In the genomic region with DNA sequence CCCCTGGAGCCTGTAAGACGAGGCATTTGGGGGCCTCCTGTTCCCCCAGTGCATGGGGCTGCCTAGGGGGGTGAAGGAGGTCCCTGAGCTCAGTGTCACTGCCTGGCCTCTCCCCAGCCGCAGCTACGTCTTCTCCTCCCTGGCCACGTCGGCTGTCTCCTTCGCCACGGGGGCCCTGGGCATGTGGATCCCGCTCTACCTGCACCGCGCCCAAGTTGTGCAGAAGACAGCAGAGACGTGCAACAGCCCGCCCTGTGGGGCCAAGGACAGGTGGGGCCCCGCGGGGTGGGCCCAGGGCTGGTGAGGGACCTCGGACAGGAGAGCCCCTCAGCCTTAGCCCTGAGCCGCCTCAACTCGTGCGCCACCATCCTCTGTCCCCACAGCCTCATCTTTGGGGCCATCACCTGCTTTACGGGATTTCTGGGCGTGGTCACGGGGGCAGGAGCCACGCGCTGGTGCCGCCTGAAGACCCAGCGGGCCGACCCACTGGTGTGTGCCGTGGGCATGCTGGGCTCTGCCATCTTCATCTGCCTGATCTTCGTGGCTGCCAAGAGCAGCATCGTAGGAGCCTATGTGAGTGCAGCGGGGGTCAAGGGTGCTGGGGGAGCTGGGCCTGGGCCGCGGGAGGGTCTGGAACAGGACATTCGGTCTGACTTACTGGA, we compare ENCODE assay signal across 1 cellular context.
TF ChIP-seq lines count a peak whose summit lies in the region.

No MANE protein-coding gene starts in this region.

TF ChIP-seq in endothelial cell of umbilical vein, 7 proteins besides CTCF, POLR2A, EP300 and RAD21:
- TF ChIP-seq GATA2 (IDR thresholded peaks at IDR 0.05; ENCODE audit: insufficient read depth, insufficient read length, low read depth, low read length) (no peak), FOS (IDR thresholded peaks at IDR 0.05; ENCODE audit: borderline replicate concordance, insufficient read depth, low read length) (no peak), MYC (IDR thresholded peaks at IDR 0.05; ENCODE audit: low read depth, low read length) (no peak)
TF ChIP-seq in endothelial cell of umbilical vein: peak in this region for 0.
